7 cellular contexts compared by ENCODE assay signal in genomic region chr19:38900220-38900629, GRCh38. TPM values are rescaled to one million over a fixed set of nuclear protein-coding genes. Genes with fewer than 3 reads are reported as not detected.
DNase-seq lines count a peak whose midpoint lies in the region; ATAC-seq and TF ChIP-seq lines count a peak whose summit lies in the region.

No MANE protein-coding gene starts in this region.

- BruUV-seq in HCT116 (replicated peaks; lab: Mats Ljungman, UMichigan), result TSS peak; percentile 82

- no peak for DNase-seq in HCT116 (ENCODE audit: low read depth, low spot score)
- no peak for DNase-seq in T-helper 17 cell
- no peak for DNase-seq in right cardiac atrium
- DNase-seq in smooth muscle cell of the brain vasculature (ENCODE audit: low read depth, low spot score), result peak; percentile 10
- DNase-seq in middle frontal gyrus (ENCODE audit: extremely low spot score, low spot score), result no peak
- DNase-seq in stimulated activated CD4-positive, alpha-beta T cell treated with anti-CD3 and anti-CD28 coated beads, Interleukin-15, amount 100 ng/mL, for 24 hours, result no peak

- H3K27me3 Mint-ChIP-seq in T-helper 17 cell, result no peaks in the 10 kb centered on the region

- H3K79me2 ChIP-seq in HCT116 (ENCODE audit: insufficient read depth, low read length), result peaks cover 20% of the 10 kb centered on the region

- no peaks in the 10 kb centered on the region for H4K20me1 ChIP-seq in HCT116 (ENCODE audit: insufficient read depth)

- H2AFZ ChIP-seq in HCT116 (ENCODE audit: low read depth, low read length, poor library complexity, severe bottlenecking), result no peak overlapping the region

- CTCF ChIA-PET in HCT116 (lab: Charles Lee), result interaction anchor here (0.8 to 1.5 kb wide), 6 partner anchors 13 to 498 kb away, joined by 3 to 12 read pairs (median 4); partner anchors contain the start of genes FAM98C, MRPS12 and SARS2

- H3K27ac Mint-ChIP-seq in T-helper 17 cell, result peak overlapping the region; percentile 97

- intact Hi-C loops in HCT116 (cut with micrococcal nuclease) (no loop called here), right cardiac atrium (cut with DNase I) (no loop called here)

- H3K9me3 ChIP-seq in HCT116 (ENCODE audit: control insufficient read depth in 1 of 2, insufficient read depth in 1 of 2, low read depth in 1 of 2, low read length in 2 of 2) (peaks cover 0 to 5% of the 10 kb centered on the region in 2 experiments; a peak in 1 of 4 replicates), T-helper 17 cell (ENCODE audit: control insufficient read depth, low read length, poor library complexity, severe bottlenecking) (no peaks in the 10 kb centered on the region), right cardiac atrium (ENCODE audit: control insufficient read depth, low read length) (no peaks in the 10 kb centered on the region)

- H3K27me3 ChIP-seq in HCT116 (ENCODE audit: insufficient read depth, low read length) (no peaks in the 10 kb centered on the region), right cardiac atrium (ENCODE audit: control insufficient read depth, insufficient read depth) (no peaks in the 10 kb centered on the region)

- no peak for TF ChIP-seq POLR2A in HCT116 (IDR thresholded peaks at IDR 0.05; ENCODE audit: borderline replicate concordance, extremely low read depth, insufficient read depth, insufficient read length)

- WGBS in right cardiac atrium, result 2% methylated on average over 7 of the region's 7 CpGs

- peaks cover 42% of the 10 kb centered on the region for H3K4me1 Mint-ChIP-seq in T-helper 17 cell

- H3K4me2 ChIP-seq in HCT116 (ENCODE audit: low read length), result peak overlapping the region; percentile 79

- H3K27ac ChIP-seq in HCT116 (ENCODE audit: low read depth, low read length), result peak overlapping the region; percentile 59
- peak overlapping the region; percentile 87 for H3K27ac ChIP-seq in right cardiac atrium (ENCODE audit: low read length)

- RAD21 ChIA-PET in HCT116 (lab: Charles Lee; ENCODE audit: low non-redundant PET in 1 of 2, low total read pairs in 2 of 2, uncharacterized antibody in 2 of 2, unreplicated experiment in 2 of 2), result no interaction called here

- H3K4me3 ChIP-seq in HCT116 (replicated peaks in 1 of 2; ENCODE audit: low read depth in 1 of 2, low read length in 2 of 2), result peak overlapping the region; percentile 68 to 85
- peak overlapping the region; percentile 70 for H3K4me3 ChIP-seq in right cardiac atrium (ENCODE audit: low read length)

- H3K4me1 ChIP-seq in HCT116 (ENCODE audit: control insufficient read depth in 1 of 2, insufficient read depth in 2 of 2, low read length in 2 of 2) (peaks cover 0 to 18% of the 10 kb centered on the region in 2 experiments; a peak in 2 of 4 replicates), right cardiac atrium (ENCODE audit: control insufficient read depth, insufficient read depth, low read length) (peaks cover 3% of the 10 kb centered on the region)

- ATAC-seq in HCT116 (no peak), T-helper 17 cell (no peak), right cardiac atrium (no peak), GM18870 (IDR thresholded peaks at IDR 0.05; ENCODE audit: unreplicated experiment) (no peak)

- H3K9me2 ChIP-seq in HCT116 (ENCODE audit: insufficient read depth), result no peaks in the 10 kb centered on the region

- POLR2A ChIA-PET in HCT116 (lab: Charles Lee), result interaction anchor here (1.2 to 1.7 kb wide), 4 partner anchors 12 to 30 kb away, joined by 3 to 7 read pairs (median 4); partner anchors contain the start of genes MRPS12, RINL and SARS2

- peaks cover 10% of the 10 kb centered on the region for H3K36me3 Mint-ChIP-seq in T-helper 17 cell (ENCODE audit: low read depth)

- H3K4me3 Mint-ChIP-seq in T-helper 17 cell, result peak overlapping the region; percentile 97

- TF ChIP-seq CTCF in HCT116 (IDR thresholded peaks at IDR 0.05 in 2 of 3, conservative IDR thresholded peaks at IDR 0.05 in 1 of 3; ENCODE audit: borderline replicate concordance in 1 of 3, insufficient read depth in 1 of 3, low read depth in 2 of 3, low read length in 2 of 3), result no peak

- no peak for TF ChIP-seq RAD21 in HCT116 (IDR thresholded peaks at IDR 0.05; ENCODE audit: low read depth)

- no peaks in the 10 kb centered on the region; a peak in 1 of 4 replicates for H3K36me3 ChIP-seq in HCT116 (ENCODE audit: control insufficient read depth in 1 of 2, insufficient read depth in 2 of 2, low read length in 2 of 2)

- H3K9ac ChIP-seq in HCT116 (ENCODE audit: low read length), result peak overlapping the region; percentile 74

TF ChIP-seq in HCT116, 20 proteins besides CTCF, POLR2A, EP300 and RAD21 (continues in another document):
- TF ChIP-seq ELF1 (IDR thresholded peaks at IDR 0.05; ENCODE audit: borderline replicate concordance, low read depth), result no peak
- TF ChIP-seq ZFX (IDR thresholded peaks at IDR 0.05), result no peak
- no peak for TF ChIP-seq CEBPB (IDR thresholded peaks at IDR 0.05; ENCODE audit: low read depth)
- TF ChIP-seq EGR1 (IDR thresholded peaks at IDR 0.05; ENCODE audit: low read depth), result no peak
- no peak for TF ChIP-seq ZNF274 (IDR thresholded peaks at IDR 0.05; ENCODE audit: low read depth, low read length)
- no peak for TF ChIP-seq SIN3A (IDR thresholded peaks at IDR 0.05; ENCODE audit: low read depth)
- no peak for TF ChIP-seq EZH2 (IDR thresholded peaks at IDR 0.05)
- TF ChIP-seq TCF7L2 (IDR thresholded peaks at IDR 0.05; ENCODE audit: borderline replicate concordance, extremely low read depth, insufficient read depth, insufficient read length), result no peak
- TF ChIP-seq, protein P1, sequence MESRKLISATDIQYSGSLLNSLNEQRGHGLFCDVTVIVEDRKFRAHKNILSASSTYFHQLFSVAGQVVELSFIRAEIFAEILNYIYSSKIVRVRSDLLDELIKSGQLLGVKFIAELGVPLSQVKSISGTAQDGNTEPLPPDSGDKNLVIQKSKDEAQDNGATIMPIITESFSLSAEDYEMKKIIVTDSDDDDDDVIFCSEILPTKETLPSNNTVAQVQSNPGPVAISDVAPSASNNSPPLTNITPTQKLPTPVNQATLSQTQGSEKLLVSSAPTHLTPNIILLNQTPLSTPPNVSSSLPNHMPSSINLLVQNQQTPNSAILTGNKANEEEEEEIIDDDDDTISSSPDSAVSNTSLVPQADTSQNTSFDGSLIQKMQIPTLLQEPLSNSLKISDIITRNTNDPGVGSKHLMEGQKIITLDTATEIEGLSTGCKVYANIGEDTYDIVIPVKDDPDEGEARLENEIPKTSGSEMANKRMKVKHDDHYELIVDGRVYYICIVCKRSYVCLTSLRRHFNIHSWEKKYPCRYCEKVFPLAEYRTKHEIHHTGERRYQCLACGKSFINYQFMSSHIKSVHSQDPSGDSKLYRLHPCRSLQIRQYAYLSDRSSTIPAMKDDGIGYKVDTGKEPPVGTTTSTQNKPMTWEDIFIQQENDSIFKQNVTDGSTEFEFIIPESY (IDR thresholded peaks at IDR 0.05; ENCODE audit: extremely low read depth, insufficient replicate concordance, low read length), result no peak
- TF ChIP-seq YY1 (IDR thresholded peaks at IDR 0.05; ENCODE audit: extremely low read depth, insufficient replicate concordance, low read depth, low read length), result no peak
- TF ChIP-seq, protein P2, sequence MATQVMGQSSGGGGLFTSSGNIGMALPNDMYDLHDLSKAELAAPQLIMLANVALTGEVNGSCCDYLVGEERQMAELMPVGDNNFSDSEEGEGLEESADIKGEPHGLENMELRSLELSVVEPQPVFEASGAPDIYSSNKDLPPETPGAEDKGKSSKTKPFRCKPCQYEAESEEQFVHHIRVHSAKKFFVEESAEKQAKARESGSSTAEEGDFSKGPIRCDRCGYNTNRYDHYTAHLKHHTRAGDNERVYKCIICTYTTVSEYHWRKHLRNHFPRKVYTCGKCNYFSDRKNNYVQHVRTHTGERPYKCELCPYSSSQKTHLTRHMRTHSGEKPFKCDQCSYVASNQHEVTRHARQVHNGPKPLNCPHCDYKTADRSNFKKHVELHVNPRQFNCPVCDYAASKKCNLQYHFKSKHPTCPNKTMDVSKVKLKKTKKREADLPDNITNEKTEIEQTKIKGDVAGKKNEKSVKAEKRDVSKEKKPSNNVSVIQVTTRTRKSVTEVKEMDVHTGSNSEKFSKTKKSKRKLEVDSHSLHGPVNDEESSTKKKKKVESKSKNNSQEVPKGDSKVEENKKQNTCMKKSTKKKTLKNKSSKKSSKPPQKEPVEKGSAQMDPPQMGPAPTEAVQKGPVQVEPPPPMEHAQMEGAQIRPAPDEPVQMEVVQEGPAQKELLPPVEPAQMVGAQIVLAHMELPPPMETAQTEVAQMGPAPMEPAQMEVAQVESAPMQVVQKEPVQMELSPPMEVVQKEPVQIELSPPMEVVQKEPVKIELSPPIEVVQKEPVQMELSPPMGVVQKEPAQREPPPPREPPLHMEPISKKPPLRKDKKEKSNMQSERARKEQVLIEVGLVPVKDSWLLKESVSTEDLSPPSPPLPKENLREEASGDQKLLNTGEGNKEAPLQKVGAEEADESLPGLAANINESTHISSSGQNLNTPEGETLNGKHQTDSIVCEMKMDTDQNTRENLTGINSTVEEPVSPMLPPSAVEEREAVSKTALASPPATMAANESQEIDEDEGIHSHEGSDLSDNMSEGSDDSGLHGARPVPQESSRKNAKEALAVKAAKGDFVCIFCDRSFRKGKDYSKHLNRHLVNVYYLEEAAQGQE (IDR thresholded peaks at IDR 0.05; ENCODE audit: low read depth), result no peak
- TF ChIP-seq EZH2phosphoT487 (IDR thresholded peaks at IDR 0.05; ENCODE audit: borderline replicate concordance), result no peak
- no peak for TF ChIP-seq SRF (IDR thresholded peaks at IDR 0.05; ENCODE audit: low read depth)
- no peak for TF ChIP-seq POLR2AphosphoS5 (IDR thresholded peaks at IDR 0.05; ENCODE audit: low read depth, low read length)

RNA-seq across cellular contexts. Expression of gene NFKBIB, which starts 0.5 kb away (rescaled TPM):
- total RNA-seq in HCT116 (2021; ENCODE audit: unreplicated experiment) (51.2 TPM), T-helper 17 cell (10 to 100 TPM; 49.3 to 63.8 TPM), right cardiac atrium (10 to 100 TPM; 16.0 to 20.6 (median 18.6) TPM)
- polyA plus RNA-seq in HCT116 (2012), result 44.6 and 45.8 TPM in 2 replicates
- polyA plus RNA-seq in right cardiac atrium, result 28.9 TPM

RNA-seq across cellular contexts. Expression of gene SIRT2, which starts 0.8 kb away (rescaled TPM):
- total RNA-seq in HCT116 (2021; ENCODE audit: unreplicated experiment), result 15.4 TPM
- 13.9 and 16.3 TPM in 2 replicates for polyA plus RNA-seq in HCT116 (2012)
- 10 to 100 TPM; 68.7 to 68.9 TPM for total RNA-seq in T-helper 17 cell
- total RNA-seq in right cardiac atrium, result 10 to 100 TPM; 57.6 to 75.9 (median 60.3) TPM
- polyA plus RNA-seq in right cardiac atrium, result 96.5 TPM

RNA-seq across cellular contexts. Expression of gene CCER2, which starts 11.8 kb away (rescaled TPM):
- total RNA-seq in HCT116 (2021; ENCODE audit: unreplicated experiment) (1.2 TPM), T-helper 17 cell (1 to 10 TPM in 1 of 2 donors, not detected in 1; 1.3 TPM), right cardiac atrium (under 1 TPM in 2 of 4 donors, not detected in 2; 0.29 to 0.33 TPM)
- 0.85 and 0.92 TPM in 2 replicates for polyA plus RNA-seq in HCT116 (2012)
- polyA plus RNA-seq in right cardiac atrium, result 0.14 TPM

RNA-seq across cellular contexts. Expression of gene RINL, which starts 22.1 kb away (rescaled TPM):
- 28.6 TPM for total RNA-seq in HCT116 (2021; ENCODE audit: unreplicated experiment)
- polyA plus RNA-seq in HCT116 (2012), result 27.0 and 28.7 TPM in 2 replicates
- total RNA-seq in T-helper 17 cell, result 10 to 100 TPM; 46.0 to 50.6 TPM
- total RNA-seq in right cardiac atrium, result 1 to 10 TPM; 3.1 to 4.6 (median 3.5) TPM
- polyA plus RNA-seq in right cardiac atrium, result 7.2 TPM

RNA-seq across cellular contexts. Expression of gene SARS2, which starts 30.3 kb away (rescaled TPM):
- total RNA-seq in HCT116 (2021; ENCODE audit: unreplicated experiment), result 58.2 TPM
- polyA plus RNA-seq in HCT116 (2012), result 67.5 and 72.1 TPM in 2 replicates
- 10 to 100 TPM; 18.6 to 19.5 TPM for total RNA-seq in T-helper 17 cell
- 10 to 100 TPM; 15.5 to 20.3 (median 16.4) TPM for total RNA-seq in right cardiac atrium
- polyA plus RNA-seq in right cardiac atrium, result 18.5 TPM
